In genomic region chr2:151973901-151974199, GRCh38 we compare ENCODE assay signal across 8 cellular contexts.
A peak's percentile ranks its signal among the peaks of the same experiment; 100 is the strongest.
DNase-seq lines count a peak whose midpoint lies in the region; ATAC-seq and TF ChIP-seq lines count a peak whose summit lies in the region.

No MANE protein-coding gene starts in this region.

- no peak overlapping the region for H3K18ac ChIP-seq in trophoblast cell (ENCODE audit: low read length)

- TF ChIP-seq CTCF in fibroblast of the aortic adventitia (IDR thresholded peaks at IDR 0.05; ENCODE audit: insufficient read depth, low read length), result no peak

- H4K12ac ChIP-seq in trophoblast cell (ENCODE audit: low read depth, low read length), result no peak overlapping the region

- no peak overlapping the region for H2BK5ac ChIP-seq in trophoblast cell (ENCODE audit: low read depth, low read length, poor library complexity)

- DNase-seq in NCI-H82 treated with DMSO at 0.1 percent for 48 hours (lab: John Stamatoyannopoulos, UW; ENCODE audit: unreplicated experiment) (peak; percentile 26), fibroblast of the aortic adventitia (ENCODE audit: low read depth) (peak; percentile 15), trophoblast cell (peak; percentile 45 to 50)
- DNase-seq in activated naive CD8-positive, alpha-beta T cell treated with anti-CD3 and anti-CD28 coated beads for 36 hours, result no peak

- no peak overlapping the region for H3K23ac ChIP-seq in trophoblast cell (ENCODE audit: low read length)

- H4K91ac ChIP-seq in trophoblast cell (ENCODE audit: low read depth, low read length), result no peak overlapping the region

- H3K4me3 Mint-ChIP-seq in activated T-helper 17 cell treated with anti-CD3 and anti-CD28 coated beads, Interleukin-2, amount 50 U/mL, for 72 hours, result no peak overlapping the region
- no peak overlapping the region for H3K4me3 Mint-ChIP-seq in activated naive CD8-positive, alpha-beta T cell treated with anti-CD3 and anti-CD28 coated beads for 36 hours

- no peaks in the 10 kb centered on the region for H3K79me2 ChIP-seq in trophoblast cell (ENCODE audit: control insufficient read depth, insufficient read depth, low read length, poor library complexity)

- no peak overlapping the region for H2AK5ac ChIP-seq in trophoblast cell (ENCODE audit: low read length)

- WGBS in trophoblast cell (ENCODE audit: extremely low coverage, insufficient coverage, insufficient read length), result no CpG with 5 or more reads among the region's 8 CpGs

- no peak overlapping the region for H3K9ac ChIP-seq in trophoblast cell (ENCODE audit: low read length)

- H3K4me3 ChIP-seq in fibroblast of the aortic adventitia (ENCODE audit: low read depth, low read length), result no peak overlapping the region
- H3K4me3 ChIP-seq in trophoblast cell (ENCODE audit: low read depth, low read length), result no peak overlapping the region

- H3K14ac ChIP-seq in trophoblast cell (ENCODE audit: low read length), result no peak overlapping the region

- no peak overlapping the region for H2BK120ac ChIP-seq in trophoblast cell (ENCODE audit: insufficient read depth, low read length, poor library complexity)

- no peak overlapping the region for H3K27ac ChIP-seq in trophoblast cell (ENCODE audit: low read depth, low read length)

- no peaks in the 10 kb centered on the region for H3K9me3 ChIP-seq in trophoblast cell (ENCODE audit: insufficient read depth, low read depth, low read length)

- H3K9me3 Mint-ChIP-seq in activated T-helper 17 cell treated with anti-CD3 and anti-CD28 coated beads, Interleukin-2, amount 50 U/mL, for 72 hours, result no peaks in the 10 kb centered on the region
- H3K9me3 Mint-ChIP-seq in activated naive CD8-positive, alpha-beta T cell treated with anti-CD3 and anti-CD28 coated beads for 36 hours, result no peaks in the 10 kb centered on the region

- no peak overlapping the region for H3K4ac ChIP-seq in trophoblast cell (ENCODE audit: low read depth, low read length)

- H3K36me3 ChIP-seq in trophoblast cell (ENCODE audit: control insufficient read depth in 1 of 2, insufficient read depth in 2 of 2, low read length in 2 of 2), result no peaks in the 10 kb centered on the region

- no peak overlapping the region for H2AFZ ChIP-seq in trophoblast cell (ENCODE audit: insufficient read depth, low read length, poor library complexity)

- H3K4me2 ChIP-seq in trophoblast cell (ENCODE audit: low read length), result no peak overlapping the region

- H3K79me1 ChIP-seq in trophoblast cell (ENCODE audit: low read length), result no peaks in the 10 kb centered on the region

- no peaks in the 10 kb centered on the region for H3K27me3 ChIP-seq in trophoblast cell (ENCODE audit: insufficient read depth, low read length)

- H3K27me3 Mint-ChIP-seq in activated T-helper 17 cell treated with anti-CD3 and anti-CD28 coated beads, Interleukin-2, amount 50 U/mL, for 72 hours, result peaks cover 13% of the 10 kb centered on the region
- H3K27me3 Mint-ChIP-seq in activated naive CD8-positive, alpha-beta T cell treated with anti-CD3 and anti-CD28 coated beads for 36 hours, result peaks cover 4% of the 10 kb centered on the region

- ATAC-seq in HG02610 (IDR thresholded peaks at IDR 0.05; ENCODE audit: unreplicated experiment) (peak; percentile 39), GM18498 (IDR thresholded peaks at IDR 0.05; ENCODE audit: unreplicated experiment) (no peak), GM21528 (IDR thresholded peaks at IDR 0.05; ENCODE audit: low FRiP score, unreplicated experiment) (no peak)
- no peak for ATAC-seq in activated T-helper 17 cell treated with anti-CD3 and anti-CD28 coated beads, Interleukin-2, amount 50 U/mL, for 72 hours (replicated peaks)

- H3K36me3 Mint-ChIP-seq in activated T-helper 17 cell treated with anti-CD3 and anti-CD28 coated beads, Interleukin-2, amount 50 U/mL, for 72 hours (ENCODE audit: low read depth), result no peaks in the 10 kb centered on the region
- no peaks in the 10 kb centered on the region for H3K36me3 Mint-ChIP-seq in activated naive CD8-positive, alpha-beta T cell treated with anti-CD3 and anti-CD28 coated beads for 36 hours

- H3K4me1 ChIP-seq in trophoblast cell (ENCODE audit: control insufficient read depth in 1 of 2, insufficient read depth in 2 of 2, low read length in 2 of 2), result no peaks in the 10 kb centered on the region

- no peak overlapping the region for H3K27ac Mint-ChIP-seq in activated T-helper 17 cell treated with anti-CD3 and anti-CD28 coated beads, Interleukin-2, amount 50 U/mL, for 72 hours
- H3K27ac Mint-ChIP-seq in activated naive CD8-positive, alpha-beta T cell treated with anti-CD3 and anti-CD28 coated beads for 36 hours, result no peak overlapping the region

- H3K4me1 Mint-ChIP-seq in activated T-helper 17 cell treated with anti-CD3 and anti-CD28 coated beads, Interleukin-2, amount 50 U/mL, for 72 hours, result peaks cover 7% of the 10 kb centered on the region
- peaks cover 3% of the 10 kb centered on the region for H3K4me1 Mint-ChIP-seq in activated naive CD8-positive, alpha-beta T cell treated with anti-CD3 and anti-CD28 coated beads for 36 hours

- no peak overlapping the region for H4K8ac ChIP-seq in trophoblast cell (ENCODE audit: low read depth, low read length)

- H2BK12ac ChIP-seq in trophoblast cell (ENCODE audit: low read length), result no peak overlapping the region
